In the genomic region with DNA sequence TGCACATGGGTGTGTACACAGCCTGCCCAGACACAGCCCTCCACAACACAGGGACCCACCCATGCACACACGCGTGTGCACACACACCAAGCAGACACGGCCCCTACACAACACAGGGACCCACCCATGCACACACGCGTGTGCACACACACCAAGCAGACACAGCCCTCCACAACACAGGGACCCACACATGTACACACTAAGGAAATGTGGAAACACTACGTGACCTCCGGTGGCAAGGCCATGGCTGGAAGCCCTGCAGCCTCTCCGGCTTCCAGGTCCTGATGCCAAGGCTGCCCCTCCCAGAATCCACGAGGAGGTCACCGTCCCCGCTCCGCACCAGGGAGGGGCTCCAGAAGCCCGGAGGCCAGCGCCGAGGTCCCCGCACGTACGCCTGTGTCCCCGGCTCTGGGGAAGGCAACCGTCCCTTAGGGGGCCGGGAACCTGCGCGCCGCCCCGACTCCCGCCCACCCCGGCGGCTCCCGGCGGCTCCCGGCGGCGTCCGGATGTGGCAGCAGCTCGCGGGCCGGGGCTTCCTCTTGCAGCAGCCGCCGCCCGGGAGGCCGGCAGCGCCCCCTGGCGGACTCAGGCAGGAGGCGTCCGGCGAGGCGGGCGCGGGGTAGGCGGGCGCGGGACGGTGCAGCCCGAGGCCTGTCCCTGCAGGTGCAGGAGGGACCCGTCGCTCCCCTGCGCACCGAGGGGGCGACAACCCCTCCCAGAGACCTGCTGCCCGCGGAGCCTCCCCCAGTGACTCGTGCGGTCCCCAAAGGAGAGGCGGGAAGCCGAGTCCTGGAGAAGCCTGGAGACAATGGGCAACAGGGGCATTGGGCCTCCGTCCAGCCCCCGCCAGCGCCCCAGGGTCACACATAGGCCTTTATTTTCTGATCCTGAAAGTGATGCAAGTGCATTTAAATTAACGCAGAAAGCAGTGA, we compare ENCODE assay signal across 1 cellular context.
TF ChIP-seq lines count a peak whose summit lies in the region.

No MANE protein-coding gene starts in this region.

TF ChIP-seq in endothelial cell of umbilical vein, 7 proteins besides CTCF, POLR2A, EP300 and RAD21 (continued from another document):
- TF ChIP-seq FOS (IDR thresholded peaks at IDR 0.05; ENCODE audit: borderline replicate concordance, insufficient read depth, low read length): no peak
- TF ChIP-seq POLR2AphosphoS5 (IDR thresholded peaks at IDR 0.05; ENCODE audit: insufficient read depth, low read depth, low read length): no peak
- TF ChIP-seq EZH2 (IDR thresholded peaks at IDR 0.05; ENCODE audit: borderline replicate concordance, low read depth, low read length, severe bottlenecking): no peak
- TF ChIP-seq MYC (IDR thresholded peaks at IDR 0.05; ENCODE audit: low read depth, low read length): no peak
